Comparison of ENCODE assay signal across 2 cellular contexts in the genomic region with DNA sequence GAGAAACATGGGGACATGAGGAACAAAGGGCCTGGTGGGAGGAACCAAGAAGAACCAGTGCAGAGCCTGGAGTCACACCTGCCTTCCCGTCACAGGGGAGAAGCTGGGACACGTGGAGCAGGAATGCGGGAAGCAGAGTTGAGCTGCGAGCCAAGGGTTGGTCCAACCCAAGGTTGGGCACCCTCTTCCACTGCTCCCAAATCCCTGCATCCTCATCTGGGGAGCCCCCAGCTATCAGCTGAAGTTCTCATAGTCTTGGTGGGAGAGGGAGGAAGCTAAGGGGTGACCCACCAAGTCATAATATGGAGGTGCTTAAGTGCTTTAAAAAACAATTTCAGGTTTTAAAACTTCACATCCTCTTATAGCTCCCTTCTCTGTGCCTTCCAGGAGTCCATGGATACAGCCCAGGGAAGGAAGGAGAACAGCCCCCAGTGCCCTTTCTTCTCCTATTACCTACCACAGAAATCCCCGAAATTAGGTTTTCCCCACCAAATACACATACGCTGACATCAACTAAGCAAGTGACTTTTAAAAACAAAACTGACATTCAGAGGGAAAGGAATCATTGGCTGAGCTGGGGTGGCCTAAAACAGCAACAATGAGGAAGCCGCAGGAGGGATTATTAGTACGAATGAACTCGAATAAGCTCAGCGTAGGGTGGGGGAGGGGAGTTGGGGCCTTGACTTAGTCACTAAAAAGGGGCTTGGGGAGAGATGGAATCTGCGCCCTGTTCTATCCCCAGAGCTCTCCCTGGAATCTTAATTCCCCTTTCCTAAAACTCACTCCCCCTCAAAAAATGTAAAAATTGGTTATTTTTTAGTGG.
TF ChIP-seq lines count a peak whose summit lies in the region.

No MANE protein-coding gene starts in this region.

TF ChIP-seq in HEK293, 187 proteins besides CTCF, POLR2A, EP300 and RAD21:
- TF ChIP-seq ZNF394 (tag by site-specific recombination; IDR thresholded peaks at IDR 0.05; ENCODE audit: borderline replicate concordance) (peak; percentile 62; the same call in 1 of the 2 replicates), ZNF350 (tag by site-specific recombination; IDR thresholded peaks at IDR 0.05) (no peak), TCF7L2 (IDR thresholded peaks at IDR 0.05; ENCODE audit: borderline replicate concordance, low read depth, low read length) (no peak)
- TF ChIP-seq, protein P1, sequence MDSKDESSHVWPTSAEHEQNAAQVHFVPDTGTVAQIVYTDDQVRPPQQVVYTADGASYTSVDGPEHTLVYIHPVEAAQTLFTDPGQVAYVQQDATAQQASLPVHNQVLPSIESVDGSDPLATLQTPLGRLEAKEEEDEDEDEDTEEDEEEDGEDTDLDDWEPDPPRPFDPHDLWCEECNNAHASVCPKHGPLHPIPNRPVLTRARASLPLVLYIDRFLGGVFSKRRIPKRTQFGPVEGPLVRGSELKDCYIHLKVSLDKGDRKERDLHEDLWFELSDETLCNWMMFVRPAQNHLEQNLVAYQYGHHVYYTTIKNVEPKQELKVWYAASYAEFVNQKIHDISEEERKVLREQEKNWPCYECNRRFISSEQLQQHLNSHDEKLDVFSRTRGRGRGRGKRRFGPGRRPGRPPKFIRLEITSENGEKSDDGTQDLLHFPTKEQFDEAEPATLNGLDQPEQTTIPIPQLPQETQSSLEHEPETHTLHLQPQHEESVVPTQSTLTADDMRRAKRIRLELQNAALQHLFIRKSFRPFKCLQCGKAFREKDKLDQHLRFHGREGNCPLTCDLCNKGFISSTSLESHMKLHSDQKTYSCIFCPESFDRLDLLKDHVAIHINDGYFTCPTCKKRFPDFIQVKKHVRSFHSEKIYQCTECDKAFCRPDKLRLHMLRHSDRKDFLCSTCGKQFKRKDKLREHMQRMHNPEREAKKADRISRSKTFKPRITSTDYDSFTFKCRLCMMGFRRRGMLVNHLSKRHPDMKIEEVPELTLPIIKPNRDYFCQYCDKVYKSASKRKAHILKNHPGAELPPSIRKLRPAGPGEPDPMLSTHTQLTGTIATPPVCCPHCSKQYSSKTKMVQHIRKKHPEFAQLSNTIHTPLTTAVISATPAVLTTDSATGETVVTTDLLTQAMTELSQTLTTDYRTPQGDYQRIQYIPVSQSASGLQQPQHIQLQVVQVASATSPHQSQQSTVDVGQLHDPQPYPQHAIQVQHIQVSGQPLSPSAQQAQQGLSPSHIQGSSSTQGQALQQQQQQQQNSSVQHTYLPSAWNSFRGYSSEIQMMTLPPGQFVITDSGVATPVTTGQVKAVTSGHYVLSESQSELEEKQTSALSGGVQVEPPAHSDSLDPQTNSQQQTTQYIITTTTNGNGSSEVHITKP (tag by site-specific recombination; IDR thresholded peaks at IDR 0.05): 0 out of 2 replicates have a peak, but pooled peaks have one; percentile 33
TF ChIP-seq in HEK293: peak in this region for 2.

TF ChIP-seq in K562, 482 proteins besides CTCF, POLR2A, EP300 and RAD21:
- TF ChIP-seq POLR2G (IDR thresholded peaks at IDR 0.05; ENCODE audit: low read depth, low read length) (peak; percentile 12; the same call in 1 of the 2 replicates), TAF15 (IDR thresholded peaks at IDR 0.05; ENCODE audit: low read depth, low read length) (no peak), POLR2AphosphoS2 (IDR thresholded peaks at IDR 0.05; ENCODE audit: low read length) (0 out of 2 replicates have a peak, but pooled peaks have one; percentile 23), HCFC1 (IDR thresholded peaks at IDR 0.05; ENCODE audit: low read depth, low read length) (no peak), PML (IDR thresholded peaks at IDR 0.05; ENCODE audit: low read length) (peak; percentile 12; the same call in 1 of the 2 replicates), SIN3B (IDR thresholded peaks at IDR 0.05; ENCODE audit: low read depth) (no peak), SUPT5H (IDR thresholded peaks at IDR 0.05) (peak; percentile 45; the same call in 1 of the 2 replicates), HINFP (tag; conservative IDR thresholded peaks at IDR 0.05; ENCODE audit: low read depth) (no peak), ZNF79 (CRISPR knock-in tag; IDR thresholded peaks at IDR 0.05; ENCODE audit: low read depth) (no peak), FOXA3 (CRISPR knock-in tag; conservative IDR thresholded peaks at IDR 0.05 in 1 of 2, IDR thresholded peaks at IDR 0.05 in 1 of 2) (no peak), RBFOX2 (IDR thresholded peaks at IDR 0.05; ENCODE audit: low read depth, low read length) (peak; percentile 54; the same call in 1 of the 2 replicates), YY1 (IDR thresholded peaks at IDR 0.05; ENCODE audit: borderline replicate concordance in 1 of 3, control insufficient read depth in 1 of 3, extremely low read depth in 1 of 3, insufficient read depth in 3 of 3, insufficient read length in 1 of 3, insufficient replicate concordance in 2 of 3, low read depth in 1 of 3, low read length in 2 of 3) (no peak), POLR2B (IDR thresholded peaks at IDR 0.05; ENCODE audit: low read depth, partially characterized antibody) (peak; percentile 25), EP400 (IDR thresholded peaks at IDR 0.05) (no peak), ZNF23 (CRISPR knock-in tag; IDR thresholded peaks at IDR 0.05) (no peak), TFAP4 (CRISPR knock-in tag; IDR thresholded peaks at IDR 0.05; ENCODE audit: borderline replicate concordance) (0 out of 2 replicates have a peak, but pooled peaks have one; percentile 7)
- TF ChIP-seq, protein P2, sequence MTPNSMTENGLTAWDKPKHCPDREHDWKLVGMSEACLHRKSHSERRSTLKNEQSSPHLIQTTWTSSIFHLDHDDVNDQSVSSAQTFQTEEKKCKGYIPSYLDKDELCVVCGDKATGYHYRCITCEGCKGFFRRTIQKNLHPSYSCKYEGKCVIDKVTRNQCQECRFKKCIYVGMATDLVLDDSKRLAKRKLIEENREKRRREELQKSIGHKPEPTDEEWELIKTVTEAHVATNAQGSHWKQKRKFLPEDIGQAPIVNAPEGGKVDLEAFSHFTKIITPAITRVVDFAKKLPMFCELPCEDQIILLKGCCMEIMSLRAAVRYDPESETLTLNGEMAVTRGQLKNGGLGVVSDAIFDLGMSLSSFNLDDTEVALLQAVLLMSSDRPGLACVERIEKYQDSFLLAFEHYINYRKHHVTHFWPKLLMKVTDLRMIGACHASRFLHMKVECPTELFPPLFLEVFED (CRISPR knock-in tag; conservative IDR thresholded peaks at IDR 0.05): peak; percentile 58; the same call in 1 of the 2 replicates
- TF ChIP-seq, protein P3, sequence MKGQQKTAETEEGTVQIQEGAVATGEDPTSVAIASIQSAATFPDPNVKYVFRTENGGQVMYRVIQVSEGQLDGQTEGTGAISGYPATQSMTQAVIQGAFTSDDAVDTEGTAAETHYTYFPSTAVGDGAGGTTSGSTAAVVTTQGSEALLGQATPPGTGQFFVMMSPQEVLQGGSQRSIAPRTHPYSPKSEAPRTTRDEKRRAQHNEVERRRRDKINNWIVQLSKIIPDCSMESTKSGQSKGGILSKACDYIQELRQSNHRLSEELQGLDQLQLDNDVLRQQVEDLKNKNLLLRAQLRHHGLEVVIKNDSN (CRISPR knock-in tag; IDR thresholded peaks at IDR 0.05): no peak
TF ChIP-seq in K562: peak in this region for 8.
